ENCODE assay signal across 13 cellular contexts in the genomic region with DNA sequence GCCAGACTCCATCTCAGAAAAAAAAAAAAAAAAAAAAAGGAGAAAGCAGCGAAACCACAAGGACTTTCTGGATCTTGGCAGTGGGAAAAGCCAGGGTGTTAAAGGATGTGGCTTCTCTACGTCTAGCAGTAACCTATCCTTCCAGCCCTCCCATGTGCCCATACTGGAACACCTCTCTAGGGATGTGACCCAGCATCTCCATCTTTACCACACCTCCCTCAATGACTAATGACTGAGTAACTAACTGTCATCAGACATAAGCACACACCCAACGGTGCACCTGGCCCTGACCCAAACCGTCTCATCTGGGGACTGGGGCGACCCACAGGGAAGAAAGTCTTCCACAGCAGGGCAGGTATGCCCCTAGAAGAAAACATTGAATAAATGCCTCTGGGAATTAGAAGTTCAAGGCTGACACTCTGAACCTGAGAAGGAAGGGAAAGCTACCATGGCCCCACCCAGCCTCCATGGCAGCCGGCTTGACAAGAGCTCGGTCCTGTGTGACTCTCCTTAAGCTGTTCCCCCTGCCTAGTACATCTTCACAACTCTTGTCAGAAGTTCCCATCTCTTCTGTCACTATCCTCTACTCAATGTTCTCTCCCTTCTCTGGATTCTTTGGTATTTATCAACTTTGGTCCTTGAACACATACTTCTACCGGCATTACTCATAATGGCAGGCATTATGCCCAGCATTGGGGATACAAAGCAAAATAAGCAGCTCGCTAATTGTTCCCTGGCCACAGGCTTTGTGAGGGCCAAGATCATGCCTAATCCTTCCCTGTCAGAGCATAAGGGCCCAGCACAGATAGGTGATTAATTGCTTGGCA. TPM values are rescaled to one million over a fixed set of nuclear protein-coding genes. Genes with fewer than 3 reads are reported as not detected.
DNase-seq lines count a peak whose midpoint lies in the region; ATAC-seq and TF ChIP-seq lines count a peak whose summit lies in the region.
"Had no signal": no experiment of that assay in that cellular context is flagged by ENCODE, and none has a peak within 500 bp of the region (broad histone marks: within the 10 kb centered on the region; RNA-seq: fewer than 3 reads in every experiment).

No MANE protein-coding gene starts in this region.

- peaks cover 63% of the 10 kb centered on the region for H3K36me3 Mint-ChIP-seq in activated T-cell treated with anti-CD3 and anti-CD28 coated beads, Interleukin-2, amount 50 U/mL, for 4 hours (ENCODE audit: insufficient read depth)

- peaks cover 18% of the 10 kb centered on the region for H3K4me1 ChIP-seq in SJSA1 (replicated peaks)
- H3K4me1 ChIP-seq in ascending aorta = no peaks in the 10 kb centered on the region

- H3K4me3 ChIP-seq in SJSA1 = no peak overlapping the region
- H3K4me3 ChIP-seq in ascending aorta = no peak overlapping the region
- H3K4me3 ChIP-seq: cardiac muscle cell, SJCRH30, tibial nerve had no signal

- DNase-seq in activated T-cell treated with anti-CD3 and anti-CD28 coated beads, Interleukin-2, amount 50 U/mL, for 4 hours = no peak
- DNase-seq in activated T-cell treated with anti-CD3 and anti-CD28 coated beads for 4 hours (no peak), SJSA1 (ENCODE audit: low read depth in 1 of 2, low spot score in 2 of 2) (peak in 1 of 2 experiments; percentile 45), erythroblast (lab: John Stamatoyannopoulos, UW) (peak; percentile 25 to 69), ascending aorta (ENCODE audit: low spot score in 2 of 2) (no peak), omental fat pad (ENCODE audit: low spot score) (no peak)
- no peak for DNase-seq in stimulated activated naive CD8-positive, alpha-beta T cell treated with anti-CD3 and anti-CD28 coated beads, Interleukin-15, amount 100 ng/mL, for 72 hours
- DNase-seq: head of caudate nucleus, SJCRH30 had no signal

- no peak overlapping the region for H3K4me3 Mint-ChIP-seq in activated T-cell treated with anti-CD3 and anti-CD28 coated beads, Interleukin-2, amount 50 U/mL, for 4 hours
- H3K4me3 Mint-ChIP-seq in stimulated activated naive CD8-positive, alpha-beta T cell treated with anti-CD3 and anti-CD28 coated beads, Interleukin-15, amount 100 ng/mL, for 72 hours = no peak overlapping the region

- TF ChIP-seq CTCF in ascending aorta (IDR thresholded peaks at IDR 0.05) = no peak
- no peak for TF ChIP-seq CTCF in omental fat pad (IDR thresholded peaks at IDR 0.05)

- intact Hi-C loops in ascending aorta (cut with DNase I) = no loop called here

- H3K9me3 Mint-ChIP-seq in activated T-cell treated with anti-CD3 and anti-CD28 coated beads, Interleukin-2, amount 50 U/mL, for 4 hours = no peaks in the 10 kb centered on the region
- no peaks in the 10 kb centered on the region for H3K9me3 Mint-ChIP-seq in stimulated activated naive CD8-positive, alpha-beta T cell treated with anti-CD3 and anti-CD28 coated beads, Interleukin-15, amount 100 ng/mL, for 72 hours

- no peaks in the 10 kb centered on the region for H3K4me1 Mint-ChIP-seq in activated T-cell treated with anti-CD3 and anti-CD28 coated beads, Interleukin-2, amount 50 U/mL, for 4 hours (ENCODE audit: low read depth)
- peaks cover 5% of the 10 kb centered on the region for H3K4me1 Mint-ChIP-seq in stimulated activated naive CD8-positive, alpha-beta T cell treated with anti-CD3 and anti-CD28 coated beads, Interleukin-15, amount 100 ng/mL, for 72 hours

- TF ChIP-seq POLR2A in erythroblast (IDR thresholded peaks at IDR 0.05; ENCODE audit: low read length) = no peak

- H3K27me3 Mint-ChIP-seq in activated T-cell treated with anti-CD3 and anti-CD28 coated beads, Interleukin-2, amount 50 U/mL, for 4 hours (ENCODE audit: low read depth) = no peaks in the 10 kb centered on the region
- no peaks in the 10 kb centered on the region for H3K27me3 Mint-ChIP-seq in stimulated activated naive CD8-positive, alpha-beta T cell treated with anti-CD3 and anti-CD28 coated beads, Interleukin-15, amount 100 ng/mL, for 72 hours

- peaks cover 94% of the 10 kb centered on the region for H3K36me3 ChIP-seq in SJSA1
- peaks cover 89 to 97% of the 10 kb centered on the region in 2 donors for H3K36me3 ChIP-seq in ascending aorta

- peak; percentile 85 to 92 for ATAC-seq in activated T-cell treated with anti-CD3 and anti-CD28 coated beads, Interleukin-2, amount 50 U/mL, for 4 hours
- peak; percentile 57 for ATAC-seq in stimulated activated naive CD8-positive, alpha-beta T cell treated with anti-CD3 and anti-CD28 coated beads, Interleukin-15, amount 100 ng/mL, for 72 hours
- ATAC-seq in omental fat pad (ENCODE audit: low FRiP score) = no peak
- ATAC-seq in HG03457 (IDR thresholded peaks at IDR 0.05; ENCODE audit: unreplicated experiment) = no peak
- ATAC-seq: HepG2 had no signal

- peak overlapping the region; percentile 40 to 57 for H3K27ac Mint-ChIP-seq in stimulated activated naive CD8-positive, alpha-beta T cell treated with anti-CD3 and anti-CD28 coated beads, Interleukin-15, amount 100 ng/mL, for 72 hours

- H3K27me3 ChIP-seq in SJSA1 (replicated peaks) (no peaks in the 10 kb centered on the region), ascending aorta (no peaks in the 10 kb centered on the region)
- H3K27me3 ChIP-seq: cardiac muscle cell, SJCRH30, tibial nerve had no signal

- H3K27ac ChIP-seq in SJSA1 (peak overlapping the region; percentile 33), ascending aorta (no peak overlapping the region)
- H3K27ac ChIP-seq: cardiac muscle cell, SJCRH30, tibial nerve had no signal

- H3K9me3 ChIP-seq in SJSA1 (replicated peaks) (no peaks in the 10 kb centered on the region), ascending aorta (no peaks in the 10 kb centered on the region)
- H3K9me3 ChIP-seq: SJCRH30, tibial nerve had no signal

RNA-seq across cellular contexts. Expression of a gene that starts 14.8 kb away (rescaled TPM):
- 1 to 10 TPM; 2.0 to 3.6 (median 3.4) TPM for total RNA-seq in activated T-cell treated with anti-CD3 and anti-CD28 coated beads, Interleukin-2, amount 50 U/mL, for 4 hours
- 0.16 and 0.32 TPM in 2 replicates for total RNA-seq in SJSA1 (2014; rRNA removed; shearing (Covaris generic))
- total RNA-seq in ascending aorta (not detected), omental fat pad (1 to 10 TPM in 3 of 4 donors, under 1 TPM in 1; 0.74 to 3.4 (median 1.6) TPM)

RNA-seq across cellular contexts. Expression of a gene that starts 20.0 kb away (rescaled TPM):
- total RNA-seq in activated T-cell treated with anti-CD3 and anti-CD28 coated beads, Interleukin-2, amount 50 U/mL, for 4 hours = 100 to 1,000 TPM; 118 to 125 (median 123) TPM
- 49.8 and 68.2 TPM in 2 replicates for total RNA-seq in SJSA1 (2014; rRNA removed; shearing (Covaris generic))
- total RNA-seq in ascending aorta = 76.5 TPM
- 10 to 100 TPM; 51.0 to 81.2 (median 53.2) TPM for total RNA-seq in omental fat pad

RNA-seq across cellular contexts. Expression of a gene that starts 20.7 kb away (rescaled TPM):
- total RNA-seq in activated T-cell treated with anti-CD3 and anti-CD28 coated beads, Interleukin-2, amount 50 U/mL, for 4 hours = 1 to 10 TPM; 2.0 to 2.5 (median 2.4) TPM
- not detected in 2 replicates for total RNA-seq in SJSA1 (2014; rRNA removed; shearing (Covaris generic))
- total RNA-seq in ascending aorta (19.1 TPM), omental fat pad (1 to 10 TPM in 1 of 4 donors, under 1 TPM in 1, not detected in 2; 0.82 to 5.0 TPM)

RNA-seq across cellular contexts. Expression of a gene that starts 21.5 kb away (rescaled TPM):
- total RNA-seq in activated T-cell treated with anti-CD3 and anti-CD28 coated beads, Interleukin-2, amount 50 U/mL, for 4 hours = 1 to 10 TPM; 6.3 to 6.9 (median 6.4) TPM
- 0.69 and 1.9 TPM in 2 replicates for total RNA-seq in SJSA1 (2014; rRNA removed; shearing (Covaris generic))
- total RNA-seq in ascending aorta = not detected
- 1 to 10 TPM; 1.3 to 4.3 (median 1.4) TPM for total RNA-seq in omental fat pad

RNA-seq across cellular contexts. Expression of a gene that starts 32.8 kb away (rescaled TPM):
- total RNA-seq in activated T-cell treated with anti-CD3 and anti-CD28 coated beads, Interleukin-2, amount 50 U/mL, for 4 hours = 10 to 100 TPM; 12.6 to 15.8 (median 13.2) TPM
- total RNA-seq in SJSA1 (2014; rRNA removed; shearing (Covaris generic)) = 30.0 and 32.0 TPM in 2 replicates
- total RNA-seq in ascending aorta = 58.0 TPM
- 10 to 100 TPM; 44.0 to 71.1 (median 55.9) TPM for total RNA-seq in omental fat pad

Comparison
In these comparisons a context has a peak if more than half of its experiments do, and no peak if none do; other contexts are left out.
1. ATAC-seq: peak in activated T-cell treated with anti-CD3 and anti-CD28 coated beads, Interleukin-2, amount 50 U/mL, for 4 hours (2 of 2) and stimulated activated naive CD8-positive, alpha-beta T cell treated with anti-CD3 and anti-CD28 coated beads, Interleukin-15, amount 100 ng/mL, for 72 hours (single experiment); none in omental fat pad (single experiment) and HG03457 (single experiment).
2. DNase-seq: peak in erythroblast (2 of 2); none in activated T-cell treated with anti-CD3 and anti-CD28 coated beads, Interleukin-2, amount 50 U/mL, for 4 hours (single experiment), activated T-cell treated with anti-CD3 and anti-CD28 coated beads for 4 hours (single experiment), stimulated activated naive CD8-positive, alpha-beta T cell treated with anti-CD3 and anti-CD28 coated beads, Interleukin-15, amount 100 ng/mL, for 72 hours (0 of 2), ascending aorta (0 of 2) and omental fat pad (single experiment).